Comparison of ENCODE assay signal across 1 cellular context in the genomic region with DNA sequence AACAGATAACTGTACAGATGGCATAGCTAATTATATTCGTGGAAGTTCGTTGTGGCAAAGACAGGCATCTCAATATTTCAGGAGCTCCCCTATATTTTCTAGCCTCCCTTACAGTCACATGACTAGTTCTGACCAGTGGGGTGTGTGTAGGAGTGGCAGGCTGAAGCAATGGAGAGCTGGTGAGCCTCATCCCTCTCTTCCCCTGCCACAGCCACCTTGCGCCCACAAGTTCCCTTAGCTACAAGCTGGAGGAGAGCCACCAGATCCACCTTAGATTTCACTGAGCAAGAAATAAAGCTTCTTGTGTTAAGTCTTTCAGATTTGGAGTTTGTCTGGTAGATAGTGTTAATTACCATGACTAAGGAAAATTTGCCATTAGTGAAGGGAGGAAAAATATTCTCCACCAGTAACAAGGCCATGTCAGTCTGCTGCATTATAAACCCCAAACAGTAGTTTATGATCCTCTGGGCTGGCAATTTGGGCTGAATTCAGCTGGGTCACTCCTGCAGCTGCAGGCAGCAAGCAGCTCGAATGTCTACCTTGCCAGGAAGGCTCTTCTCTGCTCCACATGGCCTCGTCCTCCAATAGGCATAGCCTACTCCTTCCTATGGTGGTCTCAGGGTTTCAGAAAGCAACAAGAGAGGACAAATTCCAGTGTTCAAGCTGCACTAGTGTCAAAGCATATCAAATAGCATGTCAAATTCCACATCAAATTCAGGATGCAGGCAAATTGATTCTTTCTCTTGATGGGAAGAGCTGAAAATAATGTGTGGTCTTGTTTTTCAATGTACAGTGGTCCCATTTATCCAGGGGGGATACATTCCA.
TF ChIP-seq lines count a peak whose summit lies in the region.

No MANE protein-coding gene starts in this region.

TF ChIP-seq in HepG2, 621 proteins besides CTCF, POLR2A, EP300 and RAD21 (continued from another document and continues in another):
- TF ChIP-seq, protein P1, sequence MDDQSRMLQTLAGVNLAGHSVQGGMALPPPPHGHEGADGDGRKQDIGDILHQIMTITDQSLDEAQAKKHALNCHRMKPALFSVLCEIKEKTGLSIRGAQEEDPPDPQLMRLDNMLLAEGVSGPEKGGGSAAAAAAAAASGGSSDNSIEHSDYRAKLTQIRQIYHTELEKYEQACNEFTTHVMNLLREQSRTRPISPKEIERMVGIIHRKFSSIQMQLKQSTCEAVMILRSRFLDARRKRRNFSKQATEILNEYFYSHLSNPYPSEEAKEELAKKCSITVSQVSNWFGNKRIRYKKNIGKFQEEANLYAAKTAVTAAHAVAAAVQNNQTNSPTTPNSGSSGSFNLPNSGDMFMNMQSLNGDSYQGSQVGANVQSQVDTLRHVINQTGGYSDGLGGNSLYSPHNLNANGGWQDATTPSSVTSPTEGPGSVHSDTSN (CRISPR knock-in tag; IDR thresholded peaks at IDR 0.05; ENCODE audit: borderline replicate concordance) = no peak
- TF ChIP-seq, protein P2, sequence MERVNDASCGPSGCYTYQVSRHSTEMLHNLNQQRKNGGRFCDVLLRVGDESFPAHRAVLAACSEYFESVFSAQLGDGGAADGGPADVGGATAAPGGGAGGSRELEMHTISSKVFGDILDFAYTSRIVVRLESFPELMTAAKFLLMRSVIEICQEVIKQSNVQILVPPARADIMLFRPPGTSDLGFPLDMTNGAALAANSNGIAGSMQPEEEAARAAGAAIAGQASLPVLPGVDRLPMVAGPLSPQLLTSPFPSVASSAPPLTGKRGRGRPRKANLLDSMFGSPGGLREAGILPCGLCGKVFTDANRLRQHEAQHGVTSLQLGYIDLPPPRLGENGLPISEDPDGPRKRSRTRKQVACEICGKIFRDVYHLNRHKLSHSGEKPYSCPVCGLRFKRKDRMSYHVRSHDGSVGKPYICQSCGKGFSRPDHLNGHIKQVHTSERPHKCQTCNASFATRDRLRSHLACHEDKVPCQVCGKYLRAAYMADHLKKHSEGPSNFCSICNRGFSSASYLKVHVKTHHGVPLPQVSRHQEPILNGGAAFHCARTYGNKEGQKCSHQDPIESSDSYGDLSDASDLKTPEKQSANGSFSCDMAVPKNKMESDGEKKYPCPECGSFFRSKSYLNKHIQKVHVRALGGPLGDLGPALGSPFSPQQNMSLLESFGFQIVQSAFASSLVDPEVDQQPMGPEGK (CRISPR knock-in tag; IDR thresholded peaks at IDR 0.05) = no peak
- no peak for TF ChIP-seq ZBTB1 (CRISPR knock-in tag; IDR thresholded peaks at IDR 0.05; ENCODE audit: borderline replicate concordance)
- TF ChIP-seq ZFX (CRISPR knock-in tag; IDR thresholded peaks at IDR 0.05; ENCODE audit: low read depth) = peak; percentile 43; the same call in 1 of the 2 replicates
- no peak for TF ChIP-seq ZNF713 (CRISPR knock-in tag; IDR thresholded peaks at IDR 0.05)
- TF ChIP-seq DNMT3B (CRISPR knock-in tag; conservative IDR thresholded peaks at IDR 0.05) = peak; percentile 79; the same call in 1 of the 2 replicates
- TF ChIP-seq ZNF83 (CRISPR knock-in tag; IDR thresholded peaks at IDR 0.05; ENCODE audit: borderline replicate concordance) = 0 out of 2 replicates have a peak, but pooled peaks have one; percentile 21
- no peak for TF ChIP-seq ZNF616 (CRISPR knock-in tag; IDR thresholded peaks at IDR 0.05; ENCODE audit: low read depth)
- TF ChIP-seq GZF1 (CRISPR knock-in tag; IDR thresholded peaks at IDR 0.05) = peak; percentile 49; the same call in 1 of the 2 replicates
- no peak for TF ChIP-seq SP1 (IDR thresholded peaks at IDR 0.05)
- no peak; the same call in 1 of the 2 replicates for TF ChIP-seq SP1 (CRISPR knock-in tag; IDR thresholded peaks at IDR 0.05)
- TF ChIP-seq POLR2AphosphoS2 (IDR thresholded peaks at IDR 0.05; ENCODE audit: low read depth, low read length) = peak; percentile 12; the same call in 1 of the 2 replicates
- TF ChIP-seq, protein P3, sequence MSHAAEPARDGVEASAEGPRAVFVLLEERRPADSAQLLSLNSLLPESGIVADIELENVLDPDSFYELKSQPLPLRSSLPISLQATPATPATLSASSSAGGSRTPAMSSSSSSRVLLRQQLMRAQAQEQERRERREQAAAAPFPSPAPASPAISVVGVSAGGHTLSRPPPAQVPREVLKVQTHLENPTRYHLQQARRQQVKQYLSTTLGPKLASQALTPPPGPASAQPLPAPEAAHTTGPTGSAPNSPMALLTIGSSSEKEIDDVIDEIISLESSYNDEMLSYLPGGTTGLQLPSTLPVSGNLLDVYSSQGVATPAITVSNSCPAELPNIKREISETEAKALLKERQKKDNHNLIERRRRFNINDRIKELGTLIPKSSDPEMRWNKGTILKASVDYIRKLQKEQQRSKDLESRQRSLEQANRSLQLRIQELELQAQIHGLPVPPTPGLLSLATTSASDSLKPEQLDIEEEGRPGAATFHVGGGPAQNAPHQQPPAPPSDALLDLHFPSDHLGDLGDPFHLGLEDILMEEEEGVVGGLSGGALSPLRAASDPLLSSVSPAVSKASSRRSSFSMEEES (CRISPR knock-in tag; IDR thresholded peaks at IDR 0.05) = peak; percentile 72; the same call in 1 of the 2 replicates
- TF ChIP-seq ISX (CRISPR knock-in tag; conservative IDR thresholded peaks at IDR 0.05) = no peak
- TF ChIP-seq, protein P4, sequence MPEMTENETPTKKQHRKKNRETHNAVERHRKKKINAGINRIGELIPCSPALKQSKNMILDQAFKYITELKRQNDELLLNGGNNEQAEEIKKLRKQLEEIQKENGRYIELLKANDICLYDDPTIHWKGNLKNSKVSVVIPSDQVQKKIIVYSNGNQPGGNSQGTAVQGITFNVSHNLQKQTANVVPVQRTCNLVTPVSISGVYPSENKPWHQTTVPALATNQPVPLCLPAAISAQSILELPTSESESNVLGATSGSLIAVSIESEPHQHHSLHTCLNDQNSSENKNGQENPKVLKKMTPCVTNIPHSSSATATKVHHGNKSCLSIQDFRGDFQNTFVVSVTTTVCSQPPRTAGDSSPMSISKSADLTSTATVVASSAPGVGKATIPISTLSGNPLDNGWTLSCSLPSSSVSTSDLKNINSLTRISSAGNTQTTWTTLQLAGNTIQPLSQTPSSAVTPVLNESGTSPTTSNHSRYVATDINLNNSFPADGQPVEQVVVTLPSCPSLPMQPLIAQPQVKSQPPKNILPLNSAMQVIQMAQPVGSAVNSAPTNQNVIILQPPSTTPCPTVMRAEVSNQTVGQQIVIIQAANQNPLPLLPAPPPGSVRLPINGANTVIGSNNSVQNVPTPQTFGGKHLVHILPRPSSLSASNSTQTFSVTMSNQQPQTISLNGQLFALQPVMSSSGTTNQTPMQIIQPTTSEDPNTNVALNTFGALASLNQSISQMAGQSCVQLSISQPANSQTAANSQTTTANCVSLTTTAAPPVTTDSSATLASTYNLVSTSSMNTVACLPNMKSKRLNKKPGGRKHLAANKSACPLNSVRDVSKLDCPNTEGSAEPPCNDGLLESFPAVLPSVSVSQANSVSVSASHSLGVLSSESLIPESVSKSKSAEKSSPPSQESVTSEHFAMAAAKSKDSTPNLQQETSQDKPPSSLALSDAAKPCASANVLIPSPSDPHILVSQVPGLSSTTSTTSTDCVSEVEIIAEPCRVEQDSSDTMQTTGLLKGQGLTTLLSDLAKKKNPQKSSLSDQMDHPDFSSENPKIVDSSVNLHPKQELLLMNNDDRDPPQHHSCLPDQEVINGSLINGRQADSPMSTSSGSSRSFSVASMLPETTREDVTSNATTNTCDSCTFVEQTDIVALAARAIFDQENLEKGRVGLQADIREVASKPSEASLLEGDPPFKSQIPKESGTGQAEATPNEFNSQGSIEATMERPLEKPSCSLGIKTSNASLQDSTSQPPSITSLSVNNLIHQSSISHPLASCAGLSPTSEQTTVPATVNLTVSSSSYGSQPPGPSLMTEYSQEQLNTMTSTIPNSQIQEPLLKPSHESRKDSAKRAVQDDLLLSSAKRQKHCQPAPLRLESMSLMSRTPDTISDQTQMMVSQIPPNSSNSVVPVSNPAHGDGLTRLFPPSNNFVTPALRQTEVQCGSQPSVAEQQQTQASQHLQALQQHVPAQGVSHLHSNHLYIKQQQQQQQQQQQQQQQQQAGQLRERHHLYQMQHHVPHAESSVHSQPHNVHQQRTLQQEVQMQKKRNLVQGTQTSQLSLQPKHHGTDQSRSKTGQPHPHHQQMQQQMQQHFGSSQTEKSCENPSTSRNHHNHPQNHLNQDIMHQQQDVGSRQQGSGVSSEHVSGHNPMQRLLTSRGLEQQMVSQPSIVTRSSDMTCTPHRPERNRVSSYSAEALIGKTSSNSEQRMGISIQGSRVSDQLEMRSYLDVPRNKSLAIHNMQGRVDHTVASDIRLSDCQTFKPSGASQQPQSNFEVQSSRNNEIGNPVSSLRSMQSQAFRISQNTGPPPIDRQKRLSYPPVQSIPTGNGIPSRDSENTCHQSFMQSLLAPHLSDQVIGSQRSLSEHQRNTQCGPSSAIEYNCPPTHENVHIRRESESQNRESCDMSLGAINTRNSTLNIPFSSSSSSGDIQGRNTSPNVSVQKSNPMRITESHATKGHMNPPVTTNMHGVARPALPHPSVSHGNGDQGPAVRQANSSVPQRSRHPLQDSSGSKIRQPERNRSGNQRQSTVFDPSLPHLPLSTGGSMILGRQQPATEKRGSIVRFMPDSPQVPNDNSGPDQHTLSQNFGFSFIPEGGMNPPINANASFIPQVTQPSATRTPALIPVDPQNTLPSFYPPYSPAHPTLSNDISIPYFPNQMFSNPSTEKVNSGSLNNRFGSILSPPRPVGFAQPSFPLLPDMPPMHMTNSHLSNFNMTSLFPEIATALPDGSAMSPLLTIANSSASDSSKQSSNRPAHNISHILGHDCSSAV (CRISPR knock-in tag; IDR thresholded peaks at IDR 0.05; ENCODE audit: borderline replicate concordance) = no peak; the same call in 1 of the 2 replicates
- peak; percentile 21 for TF ChIP-seq AHR (CRISPR knock-in tag; IDR thresholded peaks at IDR 0.05)
- TF ChIP-seq IKZF4 (CRISPR knock-in tag; IDR thresholded peaks at IDR 0.05; ENCODE audit: borderline replicate concordance, low read depth, not compliant biosample characterization) = no peak
- no peak for TF ChIP-seq FOSL1 (CRISPR knock-in tag; IDR thresholded peaks at IDR 0.05; ENCODE audit: borderline replicate concordance)
- TF ChIP-seq, protein P5, sequence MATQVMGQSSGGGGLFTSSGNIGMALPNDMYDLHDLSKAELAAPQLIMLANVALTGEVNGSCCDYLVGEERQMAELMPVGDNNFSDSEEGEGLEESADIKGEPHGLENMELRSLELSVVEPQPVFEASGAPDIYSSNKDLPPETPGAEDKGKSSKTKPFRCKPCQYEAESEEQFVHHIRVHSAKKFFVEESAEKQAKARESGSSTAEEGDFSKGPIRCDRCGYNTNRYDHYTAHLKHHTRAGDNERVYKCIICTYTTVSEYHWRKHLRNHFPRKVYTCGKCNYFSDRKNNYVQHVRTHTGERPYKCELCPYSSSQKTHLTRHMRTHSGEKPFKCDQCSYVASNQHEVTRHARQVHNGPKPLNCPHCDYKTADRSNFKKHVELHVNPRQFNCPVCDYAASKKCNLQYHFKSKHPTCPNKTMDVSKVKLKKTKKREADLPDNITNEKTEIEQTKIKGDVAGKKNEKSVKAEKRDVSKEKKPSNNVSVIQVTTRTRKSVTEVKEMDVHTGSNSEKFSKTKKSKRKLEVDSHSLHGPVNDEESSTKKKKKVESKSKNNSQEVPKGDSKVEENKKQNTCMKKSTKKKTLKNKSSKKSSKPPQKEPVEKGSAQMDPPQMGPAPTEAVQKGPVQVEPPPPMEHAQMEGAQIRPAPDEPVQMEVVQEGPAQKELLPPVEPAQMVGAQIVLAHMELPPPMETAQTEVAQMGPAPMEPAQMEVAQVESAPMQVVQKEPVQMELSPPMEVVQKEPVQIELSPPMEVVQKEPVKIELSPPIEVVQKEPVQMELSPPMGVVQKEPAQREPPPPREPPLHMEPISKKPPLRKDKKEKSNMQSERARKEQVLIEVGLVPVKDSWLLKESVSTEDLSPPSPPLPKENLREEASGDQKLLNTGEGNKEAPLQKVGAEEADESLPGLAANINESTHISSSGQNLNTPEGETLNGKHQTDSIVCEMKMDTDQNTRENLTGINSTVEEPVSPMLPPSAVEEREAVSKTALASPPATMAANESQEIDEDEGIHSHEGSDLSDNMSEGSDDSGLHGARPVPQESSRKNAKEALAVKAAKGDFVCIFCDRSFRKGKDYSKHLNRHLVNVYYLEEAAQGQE (IDR thresholded peaks at IDR 0.05; ENCODE audit: borderline replicate concordance in 1 of 2, low read depth in 1 of 2, low read length in 2 of 2) = no peak
- TF ChIP-seq TAF1 (CRISPR knock-in tag; IDR thresholded peaks at IDR 0.05) = peak; percentile 77
- no peak for TF ChIP-seq SMC3 (IDR thresholded peaks at IDR 0.05; ENCODE audit: low read length)
- TF ChIP-seq, protein P6, sequence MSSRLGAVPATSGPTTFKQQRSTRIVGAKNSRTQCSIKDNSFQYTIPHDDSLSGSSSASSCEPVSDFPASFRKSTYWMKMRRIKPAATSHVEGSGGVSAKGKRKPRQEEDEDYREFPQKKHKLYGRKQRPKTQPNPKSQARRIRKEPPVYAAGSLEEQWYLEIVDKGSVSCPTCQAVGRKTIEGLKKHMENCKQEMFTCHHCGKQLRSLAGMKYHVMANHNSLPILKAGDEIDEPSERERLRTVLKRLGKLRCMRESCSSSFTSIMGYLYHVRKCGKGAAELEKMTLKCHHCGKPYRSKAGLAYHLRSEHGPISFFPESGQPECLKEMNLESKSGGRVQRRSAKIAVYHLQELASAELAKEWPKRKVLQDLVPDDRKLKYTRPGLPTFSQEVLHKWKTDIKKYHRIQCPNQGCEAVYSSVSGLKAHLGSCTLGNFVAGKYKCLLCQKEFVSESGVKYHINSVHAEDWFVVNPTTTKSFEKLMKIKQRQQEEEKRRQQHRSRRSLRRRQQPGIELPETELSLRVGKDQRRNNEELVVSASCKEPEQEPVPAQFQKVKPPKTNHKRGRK (CRISPR knock-in tag; IDR thresholded peaks at IDR 0.05) = no peak
- no peak for TF ChIP-seq MXD4 (CRISPR knock-in tag; IDR thresholded peaks at IDR 0.05)
- TF ChIP-seq, protein P7, sequence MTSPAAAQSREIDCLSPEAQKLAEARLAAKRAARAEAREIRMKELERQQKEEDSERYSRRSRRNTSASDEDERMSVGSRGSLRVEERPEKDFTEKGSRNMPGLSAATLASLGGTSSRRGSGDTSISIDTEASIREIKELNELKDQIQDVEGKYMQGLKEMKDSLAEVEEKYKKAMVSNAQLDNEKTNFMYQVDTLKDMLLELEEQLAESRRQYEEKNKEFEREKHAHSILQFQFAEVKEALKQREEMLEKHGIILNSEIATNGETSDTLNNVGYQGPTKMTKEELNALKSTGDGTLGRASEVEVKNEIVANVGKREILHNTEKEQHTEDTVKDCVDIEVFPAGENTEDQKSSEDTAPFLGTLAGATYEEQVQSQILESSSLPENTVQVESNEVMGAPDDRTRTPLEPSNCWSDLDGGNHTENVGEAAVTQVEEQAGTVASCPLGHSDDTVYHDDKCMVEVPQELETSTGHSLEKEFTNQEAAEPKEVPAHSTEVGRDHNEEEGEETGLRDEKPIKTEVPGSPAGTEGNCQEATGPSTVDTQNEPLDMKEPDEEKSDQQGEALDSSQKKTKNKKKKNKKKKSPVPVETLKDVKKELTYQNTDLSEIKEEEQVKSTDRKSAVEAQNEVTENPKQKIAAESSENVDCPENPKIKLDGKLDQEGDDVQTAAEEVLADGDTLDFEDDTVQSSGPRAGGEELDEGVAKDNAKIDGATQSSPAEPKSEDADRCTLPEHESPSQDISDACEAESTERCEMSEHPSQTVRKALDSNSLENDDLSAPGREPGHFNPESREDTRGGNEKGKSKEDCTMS (CRISPR knock-in tag; conservative IDR thresholded peaks at IDR 0.05) = 0 out of 2 replicates have a peak, but pooled peaks have one; percentile 31
- TF ChIP-seq ZFP41 (CRISPR knock-in tag; IDR thresholded peaks at IDR 0.05; ENCODE audit: borderline replicate concordance) = no peak
- no peak for TF ChIP-seq GATA4 (IDR thresholded peaks at IDR 0.05; ENCODE audit: borderline replicate concordance, low read depth)
- no peak for TF ChIP-seq TMF1 (CRISPR knock-in tag; IDR thresholded peaks at IDR 0.05; ENCODE audit: low read depth)
- no peak for TF ChIP-seq NR2F6 (IDR thresholded peaks at IDR 0.05)
- no peak for TF ChIP-seq NR2F6 (CRISPR knock-in tag; IDR thresholded peaks at IDR 0.05)
- TF ChIP-seq, protein P8, sequence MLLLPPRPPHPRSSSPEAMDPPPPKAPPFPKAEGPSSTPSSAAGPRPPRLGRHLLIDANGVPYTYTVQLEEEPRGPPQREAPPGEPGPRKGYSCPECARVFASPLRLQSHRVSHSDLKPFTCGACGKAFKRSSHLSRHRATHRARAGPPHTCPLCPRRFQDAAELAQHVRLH (CRISPR knock-in tag; IDR thresholded peaks at IDR 0.05; ENCODE audit: borderline replicate concordance, low read depth) = peak; percentile 15; the same call in 1 of the 2 replicates
- TF ChIP-seq ZBTB38 (CRISPR knock-in tag; IDR thresholded peaks at IDR 0.05) = peak; percentile 75
